ENCODE assay signal across 14 cellular contexts in genomic region chr17:2435852-2436251, GRCh38. TPM values are rescaled to one million over a fixed set of nuclear protein-coding genes. Genes with fewer than 3 reads are reported as not detected.
A peak's percentile ranks its signal among the peaks of the same experiment; 100 is the strongest.
DNase-seq lines count a peak whose midpoint lies in the region; ATAC-seq and TF ChIP-seq lines count a peak whose summit lies in the region.
"Had no signal": no experiment of that assay in that cellular context is flagged by ENCODE, and none has a peak within 500 bp of the region (broad histone marks: within the 10 kb centered on the region; RNA-seq: fewer than 3 reads in every experiment).

No MANE protein-coding gene starts in this region.

- H4K20me1 ChIP-seq in BLaER1 treated with 17β-estradiol and CSF1 and Interleukin-3, amounts not matched to agents 10 nM and 100 nM = peaks cover 0 to 14% (median 0%) of the 10 kb centered on the region in 11 experiments; a peak in 6 of 22 replicates

- H3K4me2 ChIP-seq in BLaER1 treated with 17β-estradiol and CSF1 and Interleukin-3, amounts not matched to agents 10 nM and 100 nM = peak overlapping the region; percentile 63 to 91 (median 79)

- TF ChIP-seq CTCF in left ventricle myocardium inferior (IDR thresholded peaks at IDR 0.05; ENCODE audit: borderline replicate concordance) (no peak), CD14-positive monocyte (IDR thresholded peaks at IDR 0.05) (no peak)

- H3K27me3 Mint-ChIP-seq in CD14-positive monocyte (ENCODE audit: low read depth in 3 of 3) = no peaks in the 10 kb centered on the region
- H3K27me3 Mint-ChIP-seq: activated naive CD4-positive, alpha-beta T cell treated with anti-CD3 and anti-CD28 coated beads, Interleukin-2, amount 50 U/mL, for 24 hours had no signal

- H3K27ac ChIP-seq in BLaER1 treated with 17β-estradiol and CSF1 and Interleukin-3, amounts not matched to agents 10 nM and 100 nM = peak overlapping the region in 10 of 11 experiments; percentile 33 to 80 (median 58); a peak in 14 of 22 replicates
- H3K27ac ChIP-seq in left ventricle myocardium inferior (replicated peaks) = no peak overlapping the region
- H3K27ac ChIP-seq: coronary artery, lower lobe of right lung, SK-N-MC had no signal

- H3K9me3 ChIP-seq in BLaER1 treated with 17β-estradiol and CSF1 and Interleukin-3, amounts not matched to agents 10 nM and 100 nM (replicated peaks in 1 of 11) = peaks cover 0 to 5% (median 0%) of the 10 kb centered on the region in 11 experiments; a peak in 7 of 22 replicates
- H3K9me3 ChIP-seq in left ventricle myocardium inferior (replicated peaks) = no peaks in the 10 kb centered on the region
- H3K9me3 ChIP-seq: lower lobe of right lung had no signal

- H3K4me1 Mint-ChIP-seq in CD14-positive monocyte = peaks cover 24% of the 10 kb centered on the region
- H3K4me1 Mint-ChIP-seq: activated naive CD4-positive, alpha-beta T cell treated with anti-CD3 and anti-CD28 coated beads, Interleukin-2, amount 50 U/mL, for 24 hours had no signal

- intact Hi-C loops in head of caudate nucleus (cut with DNase I) (no loop called here), left ventricle myocardium inferior (cut with micrococcal nuclease) (no loop called here), CD14-positive monocyte (cut with micrococcal nuclease) (no loop called here)

- H3K36me3 Mint-ChIP-seq in CD14-positive monocyte = peaks cover 47 to 61% of the 10 kb centered on the region in 2 donors

- no peak overlapping the region for H3K4me3 Mint-ChIP-seq in CD14-positive monocyte
- H3K4me3 Mint-ChIP-seq: activated naive CD4-positive, alpha-beta T cell treated with anti-CD3 and anti-CD28 coated beads, Interleukin-2, amount 50 U/mL, for 24 hours had no signal

- peaks cover 0 to 2% (median 0%) of the 10 kb centered on the region in 7 donors for H3K9me3 Mint-ChIP-seq in CD14-positive monocyte
- H3K9me3 Mint-ChIP-seq: activated naive CD4-positive, alpha-beta T cell treated with anti-CD3 and anti-CD28 coated beads, Interleukin-2, amount 50 U/mL, for 24 hours had no signal

- no peak for ATAC-seq in GM18858 (IDR thresholded peaks at IDR 0.05; ENCODE audit: unreplicated experiment)
- ATAC-seq: activated CD4-positive, CD25-positive, alpha-beta regulatory T cell treated with anti-CD3 and anti-CD28 coated beads, Interleukin-2, amount 50 U/mL, for 24 hours; lower lobe of right lung had no signal

- peaks cover 52 to 83% (median 67%) of the 10 kb centered on the region in 10 experiments for H3K4me1 ChIP-seq in BLaER1 treated with 17β-estradiol and CSF1 and Interleukin-3, amounts not matched to agents 10 nM and 100 nM
- no peaks in the 10 kb centered on the region for H3K4me1 ChIP-seq in left ventricle myocardium inferior

- peak overlapping the region in 4 of 10 experiments; percentile 25 to 47 (median 38); a peak in 7 of 20 replicates for H3K4me3 ChIP-seq in BLaER1 treated with 17β-estradiol and CSF1 and Interleukin-3, amounts not matched to agents 10 nM and 100 nM
- no peak overlapping the region for H3K4me3 ChIP-seq in left ventricle myocardium inferior
- H3K4me3 ChIP-seq: coronary artery, lower lobe of right lung had no signal

- no peak overlapping the region for H3K27ac Mint-ChIP-seq in CD14-positive monocyte

- DNase-seq in NCI-H1417 (lab: John Stamatoyannopoulos, UW) (peak; percentile 75 to 93 (median 86)), NCI-H748 (lab: John Stamatoyannopoulos, UW; ENCODE audit: unreplicated experiment) (peak; percentile 92), head of caudate nucleus (peak in 39 of 42 donors; percentile 31 to 81 (median 50)), Kasumi-1 (lab: John Stamatoyannopoulos, UW) (no peak), left ventricle myocardium inferior (no peak), CD14-positive monocyte (ENCODE audit: low spot score) (no peak)
- DNase-seq: lower lobe of right lung, NCI-H446 treated with DMSO at 0.1 percent for 48 hours had no signal

- H3K9ac ChIP-seq in BLaER1 treated with 17β-estradiol and CSF1 and Interleukin-3, amounts not matched to agents 10 nM and 100 nM = peak overlapping the region in 10 of 11 experiments; percentile 11 to 70 (median 56); a peak in 16 of 22 replicates

- H3K36me3 ChIP-seq in BLaER1 treated with 17β-estradiol and CSF1 and Interleukin-3, amounts not matched to agents 10 nM and 100 nM = peaks cover 55 to 93% (median 83%) of the 10 kb centered on the region in 11 experiments
- H3K36me3 ChIP-seq in left ventricle myocardium inferior = peaks cover 75% of the 10 kb centered on the region

- H3K27me3 ChIP-seq in BLaER1 treated with 17β-estradiol and CSF1 and Interleukin-3, amounts not matched to agents 10 nM and 100 nM = no peaks in the 10 kb centered on the region
- no peaks in the 10 kb centered on the region for H3K27me3 ChIP-seq in left ventricle myocardium inferior (ENCODE audit: low read depth)

RNA-seq across cellular contexts. Expression of gene MNT, which starts 35.0 kb away (rescaled TPM):
- total RNA-seq in left ventricle myocardium inferior = 9.9 TPM
- polyA plus RNA-seq in CD14-positive monocyte = 1 to 10 TPM in 1 of 2 donors, under 1 TPM in 1; 0.28 to 1.3 TPM

Comparison
In these comparisons a context has a peak if more than half of its experiments do, and no peak if none do; other contexts are left out.
1. DNase-seq: peak in NCI-H1417 (3 of 3), NCI-H748 (single experiment) and head of caudate nucleus (39 of 42); none in Kasumi-1 (0 of 2), left ventricle myocardium inferior (single experiment) and CD14-positive monocyte (single experiment).